9 cellular contexts compared by ENCODE assay signal in the genomic region with DNA sequence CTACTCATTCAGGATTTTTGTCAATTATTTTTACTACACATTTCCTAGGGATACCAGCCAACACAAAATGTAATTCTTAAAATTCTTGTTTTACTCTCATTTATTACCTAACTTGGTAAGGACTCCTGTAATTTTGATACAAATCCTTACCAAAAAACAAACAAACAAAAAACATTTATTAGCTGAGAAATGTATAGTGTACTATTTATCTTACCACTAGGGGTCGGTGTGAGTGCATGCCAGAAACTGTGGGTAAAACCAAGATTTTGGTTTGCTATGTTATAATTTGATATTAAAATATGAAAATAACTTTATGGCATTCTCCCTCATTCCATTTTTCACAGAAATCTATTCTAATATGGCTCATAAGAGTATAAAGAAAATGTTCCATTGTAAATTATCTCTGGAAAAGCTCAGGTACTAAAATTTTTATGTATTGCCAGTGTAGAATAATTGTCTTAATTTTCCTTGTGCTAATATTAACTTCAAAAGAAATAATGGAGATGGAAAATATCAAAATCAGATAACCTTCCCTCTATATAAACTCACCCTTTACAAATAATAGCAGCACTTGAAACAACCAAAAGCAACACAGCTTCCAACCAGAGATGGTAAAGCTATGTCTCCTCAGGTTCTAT.
DNase-seq lines count a peak whose midpoint lies in the region; ATAC-seq and TF ChIP-seq lines count a peak whose summit lies in the region.
"Had no signal": no experiment of that assay in that cellular context is flagged by ENCODE, and none has a peak within 500 bp of the region (broad histone marks: within the 10 kb centered on the region; RNA-seq: fewer than 3 reads in every experiment).

No MANE protein-coding gene starts in this region.

- H2AK5ac ChIP-seq in IMR-90 (ENCODE audit: low read depth, low read length) = no peak overlapping the region

- H2AFZ ChIP-seq in IMR-90 (replicated peaks; ENCODE audit: low read length, poor library complexity) = no peak overlapping the region

- H4K5ac ChIP-seq in IMR-90 (ENCODE audit: low read depth, low read length) = no peak overlapping the region

- no peaks in the 10 kb centered on the region for H3K9me1 ChIP-seq in IMR-90 (ENCODE audit: insufficient read depth, low read length)

- dilution Hi-C loops in IMR-90 (cut with HindIII; ENCODE audit: low sequenced_read_pairs, unreplicated experiment) = no loop called here

- H2AK9ac ChIP-seq in IMR-90 (replicated peaks; ENCODE audit: low read depth, low read length, poor library complexity) = no peak overlapping the region

- H2BK20ac ChIP-seq in IMR-90 (ENCODE audit: low read depth, low read length) = no peak overlapping the region

- no peaks in the 10 kb centered on the region for H3K36me3 ChIP-seq in IMR-90 (ENCODE audit: control insufficient read depth, insufficient read depth, low read length)

- no peak overlapping the region for H3K18ac ChIP-seq in IMR-90 (ENCODE audit: low read depth, low read length)

- no peak overlapping the region for H3K4me3 ChIP-seq in IMR-90 (ENCODE audit: insufficient read depth, low read depth, low read length)

- no peak overlapping the region for H3K9ac ChIP-seq in IMR-90 (ENCODE audit: low read depth, low read length)

- no peak overlapping the region for H2BK120ac ChIP-seq in IMR-90 (ENCODE audit: low read depth, low read length)

- H3K4ac ChIP-seq in IMR-90 (ENCODE audit: low read depth, low read length) = no peak overlapping the region

- DNase-seq in NCI-H1105 treated with DMSO at 0.1 percent for 48 hours (lab: John Stamatoyannopoulos, UW) (peak; percentile 18), NCI-H1105 (lab: John Stamatoyannopoulos, UW) (no peak), IMR-90 (peak; percentile 1), dermis blood vessel endothelial cell (peak; percentile 5), renal cortical epithelial cell (ENCODE audit: low read depth) (peak; percentile 1), NOMO-1 treated with dmso at 0.1 percent for 144 hours (lab: John Stamatoyannopoulos, UW; ENCODE audit: unreplicated experiment) (no peak)
- no peak for DNase-seq in NK-92 treated with Interleukin-12 subunit alpha and Interleukin-12 subunit beta, amount 100 ng/mL, for 24 hours (lab: John Stamatoyannopoulos, UW)
- DNase-seq: activated B cell treated with CpG ODN at 0.5 μM for 24 hours had no signal

- no TSS peak for BruUV-seq in IMR-90 (replicated peaks; lab: Mats Ljungman, UMichigan)

- no peak overlapping the region for H2BK5ac ChIP-seq in IMR-90 (ENCODE audit: low read depth, low read length, poor library complexity, severe bottlenecking)

- CTCF ChIA-PET in IMR-90 (lab: Yijun Ruan, JAX) = no interaction called here

- no peak overlapping the region for H3K4me2 ChIP-seq in IMR-90 (ENCODE audit: low read depth, low read length)

- peak; percentile 55 for TF ChIP-seq RAD21 in IMR-90 (IDR thresholded peaks at IDR 0.05; ENCODE audit: low read length)

- in situ Hi-C loops in IMR-90 (cut with MboI; ENCODE audit: low sequenced_read_pairs) = no loop called here

- no peak overlapping the region for H3K56ac ChIP-seq in IMR-90 (ENCODE audit: extremely low read depth, insufficient read depth, low read length)

- no peaks in the 10 kb centered on the region for H4K20me1 ChIP-seq in IMR-90 (ENCODE audit: insufficient read depth, low read length)

- no peak overlapping the region for H2BK15ac ChIP-seq in IMR-90 (ENCODE audit: low read depth, low read length)

- H3K4me1 ChIP-seq in IMR-90 (ENCODE audit: control insufficient read depth, insufficient read depth, low read length) = no peaks in the 10 kb centered on the region

- no peak overlapping the region for H3K14ac ChIP-seq in IMR-90 (replicated peaks; ENCODE audit: low read depth, low read length)

- no peaks in the 10 kb centered on the region for H3K9me3 ChIP-seq in IMR-90 (ENCODE audit: control insufficient read depth, insufficient read depth, low read length)

- H3K27me3 ChIP-seq in IMR-90 (ENCODE audit: control insufficient read depth, insufficient read depth, low read length) = no peaks in the 10 kb centered on the region

- TF ChIP-seq CTCF in IMR-90 (conservative IDR thresholded peaks at IDR 0.05; ENCODE audit: low read depth, low read length) = peak; percentile 71

- no peak overlapping the region for H3K23ac ChIP-seq in IMR-90 (ENCODE audit: low read depth, low read length)

- no CpG with 5 or more reads among the region's 1 CpG for WGBS in IMR-90 (ENCODE audit: extremely low coverage in 2 of 2, insufficient read length in 1 of 2), 2 experiments

- ATAC-seq in IMR-90 (ENCODE audit: low read depth) (no peak), HG03097 (IDR thresholded peaks at IDR 0.05; ENCODE audit: low FRiP score, unreplicated experiment) (no peak)

- POLR2A ChIA-PET in IMR-90 (lab: Charles Lee; ENCODE audit: unreplicated experiment) = no interaction called here

- no peak overlapping the region for H4K8ac ChIP-seq in IMR-90 (ENCODE audit: low read depth in 2 of 2, low read length in 2 of 2)

- intact Hi-C loops in IMR-90 (cut with micrococcal nuclease) = no loop called here

- H4K91ac ChIP-seq in IMR-90 (ENCODE audit: insufficient read depth, low read depth, low read length) = no peak overlapping the region

- no peak for TF ChIP-seq POLR2A in IMR-90 (IDR thresholded peaks at IDR 0.05; ENCODE audit: low read depth, low read length)

- H3K79me1 ChIP-seq in IMR-90 (ENCODE audit: low read depth in 1 of 2, low read length in 2 of 2) = no peaks in the 10 kb centered on the region

- H3K27ac ChIP-seq in IMR-90 (ENCODE audit: insufficient read depth, low read length) = no peak overlapping the region

TF ChIP-seq in IMR-90, 13 proteins besides CTCF, POLR2A, EP300 and RAD21:
- peak; percentile 27; the same call in 1 of the 2 replicates for TF ChIP-seq SMC3 (IDR thresholded peaks at IDR 0.05; ENCODE audit: low read depth, low read length)
- TF ChIP-seq NFE2L2 (IDR thresholded peaks at IDR 0.05; ENCODE audit: low read depth, low read length) = no peak
TF ChIP-seq in IMR-90: peak in this region for 1.

Comparison
In these comparisons a context has a peak if more than half of its experiments do, and no peak if none do; other contexts are left out.
1. DNase-seq: peak in NCI-H1105 treated with DMSO at 0.1 percent for 48 hours (single experiment), IMR-90 (single experiment), dermis blood vessel endothelial cell (single experiment) and renal cortical epithelial cell (single experiment); none in NCI-H1105 (single experiment), NK-92 treated with Interleukin-12 subunit alpha and Interleukin-12 subunit beta, amount 100 ng/mL, for 24 hours (single experiment) and NOMO-1 treated with dmso at 0.1 percent for 144 hours (single experiment).